Comparison of ENCODE assay signal across 1 cellular context in the genomic region with DNA sequence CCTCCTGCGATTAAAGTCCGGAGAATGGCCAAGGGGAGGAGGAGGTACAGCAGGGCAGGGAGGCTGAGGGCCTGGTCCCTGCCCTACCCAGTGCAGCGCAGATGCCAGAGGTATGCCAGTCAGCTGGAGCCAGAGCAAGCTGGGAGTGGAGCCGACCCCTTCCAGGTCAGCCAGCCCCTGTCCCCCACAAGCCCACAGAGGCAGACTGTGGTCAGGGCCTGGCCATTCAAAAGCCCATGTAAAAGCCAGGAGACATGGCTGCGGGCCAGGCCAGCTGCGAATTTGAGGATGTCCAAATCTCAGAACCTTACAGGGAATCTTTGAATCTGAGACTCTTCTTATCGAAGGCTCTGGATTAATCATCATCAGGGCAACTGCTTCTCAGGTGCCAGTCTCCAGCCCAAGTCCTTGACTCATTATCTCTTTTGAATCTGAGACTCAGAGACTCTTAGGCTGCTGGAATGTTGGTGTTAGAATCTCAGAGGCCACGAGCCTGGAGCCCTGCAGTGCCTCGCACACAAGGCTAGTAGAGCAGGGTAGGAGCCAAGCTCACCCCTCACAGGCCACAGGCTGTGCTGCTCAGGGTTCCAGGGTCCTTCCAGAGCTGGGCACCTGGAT.
TF ChIP-seq lines count a peak whose summit lies in the region.

No MANE protein-coding gene starts in this region.

TF ChIP-seq in H1, 55 proteins besides CTCF, POLR2A, EP300 and RAD21:
- no peak for TF ChIP-seq CBX8 (IDR thresholded peaks at IDR 0.05; ENCODE audit: borderline replicate concordance, low read depth, low read length)
- TF ChIP-seq JUND (IDR thresholded peaks at IDR 0.05; ENCODE audit: low read length), result no peak
- TF ChIP-seq, protein P1, sequence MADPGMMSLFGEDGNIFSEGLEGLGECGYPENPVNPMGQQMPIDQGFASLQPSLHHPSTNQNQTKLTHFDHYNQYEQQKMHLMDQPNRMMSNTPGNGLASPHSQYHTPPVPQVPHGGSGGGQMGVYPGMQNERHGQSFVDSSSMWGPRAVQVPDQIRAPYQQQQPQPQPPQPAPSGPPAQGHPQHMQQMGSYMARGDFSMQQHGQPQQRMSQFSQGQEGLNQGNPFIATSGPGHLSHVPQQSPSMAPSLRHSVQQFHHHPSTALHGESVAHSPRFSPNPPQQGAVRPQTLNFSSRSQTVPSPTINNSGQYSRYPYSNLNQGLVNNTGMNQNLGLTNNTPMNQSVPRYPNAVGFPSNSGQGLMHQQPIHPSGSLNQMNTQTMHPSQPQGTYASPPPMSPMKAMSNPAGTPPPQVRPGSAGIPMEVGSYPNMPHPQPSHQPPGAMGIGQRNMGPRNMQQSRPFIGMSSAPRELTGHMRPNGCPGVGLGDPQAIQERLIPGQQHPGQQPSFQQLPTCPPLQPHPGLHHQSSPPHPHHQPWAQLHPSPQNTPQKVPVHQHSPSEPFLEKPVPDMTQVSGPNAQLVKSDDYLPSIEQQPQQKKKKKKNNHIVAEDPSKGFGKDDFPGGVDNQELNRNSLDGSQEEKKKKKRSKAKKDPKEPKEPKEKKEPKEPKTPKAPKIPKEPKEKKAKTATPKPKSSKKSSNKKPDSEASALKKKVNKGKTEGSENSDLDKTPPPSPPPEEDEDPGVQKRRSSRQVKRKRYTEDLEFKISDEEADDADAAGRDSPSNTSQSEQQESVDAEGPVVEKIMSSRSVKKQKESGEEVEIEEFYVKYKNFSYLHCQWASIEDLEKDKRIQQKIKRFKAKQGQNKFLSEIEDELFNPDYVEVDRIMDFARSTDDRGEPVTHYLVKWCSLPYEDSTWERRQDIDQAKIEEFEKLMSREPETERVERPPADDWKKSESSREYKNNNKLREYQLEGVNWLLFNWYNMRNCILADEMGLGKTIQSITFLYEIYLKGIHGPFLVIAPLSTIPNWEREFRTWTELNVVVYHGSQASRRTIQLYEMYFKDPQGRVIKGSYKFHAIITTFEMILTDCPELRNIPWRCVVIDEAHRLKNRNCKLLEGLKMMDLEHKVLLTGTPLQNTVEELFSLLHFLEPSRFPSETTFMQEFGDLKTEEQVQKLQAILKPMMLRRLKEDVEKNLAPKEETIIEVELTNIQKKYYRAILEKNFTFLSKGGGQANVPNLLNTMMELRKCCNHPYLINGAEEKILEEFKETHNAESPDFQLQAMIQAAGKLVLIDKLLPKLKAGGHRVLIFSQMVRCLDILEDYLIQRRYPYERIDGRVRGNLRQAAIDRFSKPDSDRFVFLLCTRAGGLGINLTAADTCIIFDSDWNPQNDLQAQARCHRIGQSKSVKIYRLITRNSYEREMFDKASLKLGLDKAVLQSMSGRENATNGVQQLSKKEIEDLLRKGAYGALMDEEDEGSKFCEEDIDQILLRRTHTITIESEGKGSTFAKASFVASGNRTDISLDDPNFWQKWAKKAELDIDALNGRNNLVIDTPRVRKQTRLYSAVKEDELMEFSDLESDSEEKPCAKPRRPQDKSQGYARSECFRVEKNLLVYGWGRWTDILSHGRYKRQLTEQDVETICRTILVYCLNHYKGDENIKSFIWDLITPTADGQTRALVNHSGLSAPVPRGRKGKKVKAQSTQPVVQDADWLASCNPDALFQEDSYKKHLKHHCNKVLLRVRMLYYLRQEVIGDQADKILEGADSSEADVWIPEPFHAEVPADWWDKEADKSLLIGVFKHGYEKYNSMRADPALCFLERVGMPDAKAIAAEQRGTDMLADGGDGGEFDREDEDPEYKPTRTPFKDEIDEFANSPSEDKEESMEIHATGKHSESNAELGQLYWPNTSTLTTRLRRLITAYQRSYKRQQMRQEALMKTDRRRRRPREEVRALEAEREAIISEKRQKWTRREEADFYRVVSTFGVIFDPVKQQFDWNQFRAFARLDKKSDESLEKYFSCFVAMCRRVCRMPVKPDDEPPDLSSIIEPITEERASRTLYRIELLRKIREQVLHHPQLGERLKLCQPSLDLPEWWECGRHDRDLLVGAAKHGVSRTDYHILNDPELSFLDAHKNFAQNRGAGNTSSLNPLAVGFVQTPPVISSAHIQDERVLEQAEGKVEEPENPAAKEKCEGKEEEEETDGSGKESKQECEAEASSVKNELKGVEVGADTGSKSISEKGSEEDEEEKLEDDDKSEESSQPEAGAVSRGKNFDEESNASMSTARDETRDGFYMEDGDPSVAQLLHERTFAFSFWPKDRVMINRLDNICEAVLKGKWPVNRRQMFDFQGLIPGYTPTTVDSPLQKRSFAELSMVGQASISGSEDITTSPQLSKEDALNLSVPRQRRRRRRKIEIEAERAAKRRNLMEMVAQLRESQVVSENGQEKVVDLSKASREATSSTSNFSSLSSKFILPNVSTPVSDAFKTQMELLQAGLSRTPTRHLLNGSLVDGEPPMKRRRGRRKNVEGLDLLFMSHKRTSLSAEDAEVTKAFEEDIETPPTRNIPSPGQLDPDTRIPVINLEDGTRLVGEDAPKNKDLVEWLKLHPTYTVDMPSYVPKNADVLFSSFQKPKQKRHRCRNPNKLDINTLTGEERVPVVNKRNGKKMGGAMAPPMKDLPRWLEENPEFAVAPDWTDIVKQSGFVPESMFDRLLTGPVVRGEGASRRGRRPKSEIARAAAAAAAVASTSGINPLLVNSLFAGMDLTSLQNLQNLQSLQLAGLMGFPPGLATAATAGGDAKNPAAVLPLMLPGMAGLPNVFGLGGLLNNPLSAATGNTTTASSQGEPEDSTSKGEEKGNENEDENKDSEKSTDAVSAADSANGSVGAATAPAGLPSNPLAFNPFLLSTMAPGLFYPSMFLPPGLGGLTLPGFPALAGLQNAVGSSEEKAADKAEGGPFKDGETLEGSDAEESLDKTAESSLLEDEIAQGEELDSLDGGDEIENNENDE (IDR thresholded peaks at IDR 0.05; ENCODE audit: insufficient replicate concordance, low read length), result no peak
- no peak for TF ChIP-seq ASH2L (IDR thresholded peaks at IDR 0.05; ENCODE audit: low read length)
- TF ChIP-seq JUN (IDR thresholded peaks at IDR 0.05; ENCODE audit: low read depth, low read length), result no peak
- no peak for TF ChIP-seq KDM1A (IDR thresholded peaks at IDR 0.05; ENCODE audit: borderline replicate concordance, low read length)
- TF ChIP-seq POLR2AphosphoS5 (IDR thresholded peaks at IDR 0.05; ENCODE audit: low read depth, low read length), result no peak
- TF ChIP-seq TAF7 (optimal IDR thresholded peaks at IDR 0.05; ENCODE audit: borderline replicate concordance, low read depth, low read length), result no peak
- no peak for TF ChIP-seq SUZ12 (IDR thresholded peaks at IDR 0.05; ENCODE audit: low read length)
- no peak for TF ChIP-seq BRCA1 (IDR thresholded peaks at IDR 0.05; ENCODE audit: low read depth, low read length)
- TF ChIP-seq TBP (IDR thresholded peaks at IDR 0.05; ENCODE audit: low read depth, low read length), result no peak
- TF ChIP-seq TEAD4 (IDR thresholded peaks at IDR 0.05; ENCODE audit: low read depth, low read length), result no peak
- TF ChIP-seq CBX5 (IDR thresholded peaks at IDR 0.05; ENCODE audit: low read depth, low read length), result no peak
- no peak for TF ChIP-seq TAF1 (IDR thresholded peaks at IDR 0.05; ENCODE audit: low read depth, low read length)
- no peak for TF ChIP-seq BCL11A (IDR thresholded peaks at IDR 0.05; ENCODE audit: low read depth in 2 of 2, low read length in 2 of 2)
- TF ChIP-seq MAFK (IDR thresholded peaks at IDR 0.05; ENCODE audit: low read depth, low read length), result no peak
- TF ChIP-seq SP1 (IDR thresholded peaks at IDR 0.05; ENCODE audit: low read depth, low read length), result no peak
- TF ChIP-seq, protein P2, sequence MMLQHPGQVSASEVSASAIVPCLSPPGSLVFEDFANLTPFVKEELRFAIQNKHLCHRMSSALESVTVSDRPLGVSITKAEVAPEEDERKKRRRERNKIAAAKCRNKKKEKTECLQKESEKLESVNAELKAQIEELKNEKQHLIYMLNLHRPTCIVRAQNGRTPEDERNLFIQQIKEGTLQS (IDR thresholded peaks at IDR 0.05; ENCODE audit: insufficient read depth, low read depth, low read length), result no peak
